ENCODE assay signal across 17 cellular contexts in the genomic region with DNA sequence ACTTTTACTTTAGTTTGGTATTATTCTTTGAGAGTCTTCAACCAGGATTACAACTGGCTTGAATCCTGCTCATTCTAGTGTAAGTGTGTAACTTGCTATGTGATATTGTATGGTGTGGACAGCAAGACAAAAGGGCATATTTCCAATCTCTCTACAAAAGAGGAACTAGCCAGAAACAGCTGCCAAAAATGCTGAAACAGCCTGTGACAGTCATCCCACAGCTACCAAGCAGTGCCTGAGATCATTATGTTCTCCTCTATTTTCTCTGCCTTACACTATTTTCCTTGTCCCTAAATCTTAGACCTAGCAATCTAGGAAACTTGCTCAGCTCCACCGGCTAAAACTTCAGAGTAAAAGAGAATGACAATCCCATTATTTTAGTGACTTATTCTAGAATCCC. TPM values are rescaled to one million over a fixed set of nuclear protein-coding genes. Genes with fewer than 3 reads are reported as not detected.
DNase-seq lines count a peak whose midpoint lies in the region; ATAC-seq, FAIRE-seq and TF ChIP-seq lines count a peak whose summit lies in the region.
"Had no signal": no experiment of that assay in that cellular context is flagged by ENCODE, and none has a peak within 500 bp of the region (broad histone marks: within the 10 kb centered on the region; RNA-seq: fewer than 3 reads in every experiment).

No MANE protein-coding gene starts in this region.

- H2AFZ ChIP-seq in HepG2 (ENCODE audit: low read length) = no peak overlapping the region

- no peak for TF ChIP-seq POLR2A in right lobe of liver (IDR thresholded peaks at IDR 0.05)
- no peak for TF ChIP-seq POLR2A in HepG2 (IDR thresholded peaks at IDR 0.05; ENCODE audit: insufficient read depth in 1 of 2, low read depth in 2 of 2, low read length in 2 of 2)

- H3K9ac ChIP-seq in HepG2 (ENCODE audit: insufficient read depth, low read depth, low read length) = no peak overlapping the region

- CTCF ChIA-PET in HepG2 (lab: Yijun Ruan, JAX; ENCODE audit: low intra/inter-chr PET ratio, low total read pairs) = no interaction called here

- TF ChIP-seq RAD21 in HepG2 (CRISPR knock-in tag; IDR thresholded peaks at IDR 0.05) = no peak

- no peaks in the 10 kb centered on the region for H4K20me1 ChIP-seq in HepG2 (ENCODE audit: insufficient read depth, low read length)

- DNase-seq in right lobe of liver (no peak), HepG2 (ENCODE audit: low spot score) (no peak), SKM-1 treated with dmso at 0.1 percent for 144 hours (lab: John Stamatoyannopoulos, UW; ENCODE audit: unreplicated experiment) (peak; percentile 38), left cardiac atrium (no peak), NCI-H69 (lab: John Stamatoyannopoulos, UW) (no peak)
- DNase-seq in effector CD4-positive, alpha-beta T cell = no peak
- DNase-seq: activated CD4-positive, alpha-beta T cell treated with anti-CD3 and anti-CD28 coated beads for 36 hours; activated naive CD4-positive, alpha-beta T cell treated with anti-CD3 and anti-CD28 coated beads for 36 hours; brain microvascular endothelial cell; NCI-H1417 treated with DMSO at 0.1 percent for 48 hours; ovary; stimulated activated naive B cell treated with anti-CD40 and anti-IgM and Interleukin-4, amounts not matched to agents 10 μg/mL and 1 μg/mL and 100 μg/mL, for 72 hours; T-helper 2 cell had no signal

- FAIRE-seq in HepG2 (lab: Jason Lieb, UNC) = no peak

- H3K27ac ChIP-seq in right lobe of liver (no peak overlapping the region), HepG2 (ENCODE audit: extremely low read length, insufficient read depth, low read length) (no peak overlapping the region)
- H3K27ac ChIP-seq: brain microvascular endothelial cell, ovary, RWPE1 had no signal

- TF ChIP-seq CTCF in right lobe of liver (IDR thresholded peaks at IDR 0.05) (no peak), HepG2 (CRISPR knock-in tag; IDR thresholded peaks at IDR 0.05) (no peak)

- H3K4me1 ChIP-seq in right lobe of liver = no peaks in the 10 kb centered on the region
- no peaks in the 10 kb centered on the region for H3K4me1 ChIP-seq in HepG2 (ENCODE audit: insufficient read depth, low read length)

- BruUV-seq in HepG2 (replicated peaks; lab: Mats Ljungman, UMichigan) = no TSS peak

- in situ Hi-C loops in HepG2 (cut with HindIII; ENCODE audit: extremely low pct_ligation_motif_present, low pct_unique_long_range_greater_than_20kb) = no loop called here

- no peaks in the 10 kb centered on the region for H3K79me2 ChIP-seq in HepG2 (ENCODE audit: insufficient read depth, low read length)

- H3K4me3 ChIP-seq in right lobe of liver (no peak overlapping the region), HepG2 (replicated peaks in 1 of 3; ENCODE audit: insufficient read depth in 1 of 3, low read depth in 2 of 3, low read length in 3 of 3) (no peak overlapping the region)
- H3K4me3 ChIP-seq: ovary, smooth muscle cell had no signal

- POLR2A ChIA-PET in HepG2 (lab: Yijun Ruan, JAX) = no interaction called here

- TF ChIP-seq EP300 in HepG2 (IDR thresholded peaks at IDR 0.05; ENCODE audit: low read depth in 2 of 2, low read length in 2 of 2) = no peak
- TF ChIP-seq EP300 in HepG2 (CRISPR knock-in tag; IDR thresholded peaks at IDR 0.05; ENCODE audit: borderline replicate concordance) = no peak

- H3K4me2 ChIP-seq in HepG2 (ENCODE audit: low read depth, low read length) = no peak overlapping the region
- H3K4me2 ChIP-seq: smooth muscle cell had no signal

- ATAC-seq in right lobe of liver = peak in 3 of 4 donors; percentile 38 to 67 (median 48)
- no peak for ATAC-seq in HepG2
- peak; percentile 76 to 87 for ATAC-seq in left cardiac atrium
- ATAC-seq in GM18502 (IDR thresholded peaks at IDR 0.05; ENCODE audit: poor library complexity, unreplicated experiment) = no peak
- ATAC-seq in HG03342 (IDR thresholded peaks at IDR 0.05; ENCODE audit: unreplicated experiment) = no peak
- ATAC-seq: activated CD4-positive, alpha-beta T cell treated with anti-CD3 and anti-CD28 coated beads for 36 hours had no signal

- H3K36me3 ChIP-seq in right lobe of liver = no peaks in the 10 kb centered on the region
- H3K36me3 ChIP-seq in HepG2 (replicated peaks in 1 of 2; ENCODE audit: control insufficient read depth in 1 of 2, insufficient read depth in 2 of 2, low read length in 2 of 2) = peaks cover 0 to 10% of the 10 kb centered on the region in 2 experiments; a peak in 1 of 5 replicates
- H3K36me3 ChIP-seq: ovary had no signal

- intact Hi-C loops in right lobe of liver (cut with DNase I) (no loop called here), HepG2 (cut with micrococcal nuclease; ENCODE audit: unreplicated experiment) (no loop called here), left cardiac atrium (cut with DNase I) (no loop called here)

- no peaks in the 10 kb centered on the region for H3K9me3 ChIP-seq in right lobe of liver
- H3K9me3 ChIP-seq in HepG2 (ENCODE audit: low read length) = no peaks in the 10 kb centered on the region

- WGBS in right lobe of liver (ENCODE audit: insufficient coverage, low coverage, low lambda C conversion rate, missing lambda C conversion rate) = 63% methylated on average over 1 of the region's 1 CpG
- 93% methylated on average over 1 of the region's 1 CpG for WGBS in HepG2 (ENCODE audit: low lambda C conversion rate)

- H3K27me3 ChIP-seq in right lobe of liver (no peaks in the 10 kb centered on the region), HepG2 (ENCODE audit: control insufficient read depth in 1 of 2, insufficient read depth in 2 of 2, low read length in 2 of 2) (no peaks in the 10 kb centered on the region)
- H3K27me3 ChIP-seq: brain microvascular endothelial cell, ovary had no signal

TF ChIP-seq in HepG2, 621 proteins besides CTCF, POLR2A, EP300 and RAD21:
- no peak for TF ChIP-seq SOX5 (CRISPR knock-in tag; IDR thresholded peaks at IDR 0.05; ENCODE audit: borderline replicate concordance)
- no peak for TF ChIP-seq SMARCC2 (IDR thresholded peaks at IDR 0.05)
- TF ChIP-seq ZNF501 (CRISPR knock-in tag; IDR thresholded peaks at IDR 0.05) = no peak
- TF ChIP-seq HOXA9 (CRISPR knock-in tag; IDR thresholded peaks at IDR 0.05; ENCODE audit: borderline replicate concordance) = no peak
- no peak for TF ChIP-seq CREM (IDR thresholded peaks at IDR 0.05)
- no peak for TF ChIP-seq CREM (CRISPR knock-in tag; IDR thresholded peaks at IDR 0.05)
- no peak for TF ChIP-seq ETV5 (CRISPR knock-in tag; IDR thresholded peaks at IDR 0.05; ENCODE audit: borderline replicate concordance)
- TF ChIP-seq MLX (CRISPR knock-in tag; IDR thresholded peaks at IDR 0.05) = no peak

RNA-seq across cellular contexts. Expression of gene WDR41, which starts 42.8 kb away (rescaled TPM):
- 10 to 100 TPM; 12.9 to 17.7 (median 17.6) TPM for total RNA-seq in right lobe of liver
- 39.3 and 52.8 TPM in 2 replicates for total RNA-seq in HepG2 (2016; rRNA removed; fragmentation: Illumina TruSeq; extraction: Trizol)
- total RNA-seq in HepG2 (2016; cell fraction: cytosol; rRNA removed; fragmentation: Illumina TruSeq; extraction: Trizol; ENCODE audit: low read depth) = 30.5 and 31.6 TPM in 2 replicates
- 41.1 and 50.2 TPM in 2 replicates for total RNA-seq in HepG2 (2016; cell fraction: insoluble cytoplasmic fraction; rRNA removed; fragmentation: Illumina TruSeq; extraction: Trizol)
- total RNA-seq in HepG2 (2016; cell fraction: membrane; rRNA removed; fragmentation: Illumina TruSeq; extraction: Trizol) = 22.4 and 24.4 TPM in 2 replicates
- total RNA-seq in HepG2 (2016; cell fraction: nucleus; rRNA removed; fragmentation: Illumina TruSeq; extraction: Trizol) = 23.6 and 25.8 TPM in 2 replicates
- 17.9 and 18.9 TPM in 2 replicates for polyA plus RNA-seq in HepG2 (2011; rRNA removed)
- polyA plus RNA-seq in HepG2 (2011; cell fraction: cytosol; rRNA removed) = 11.8 and 17.2 TPM in 2 replicates
- polyA plus RNA-seq in HepG2 (2011; cell fraction: nucleus; rRNA removed) = 10.5 and 11.5 TPM in 2 replicates
- 20.3 TPM in 2 replicates for polyA plus RNA-seq in HepG2 (2012)
- 7.4 and 8.6 TPM in 2 replicates for polyA plus RNA-seq in HepG2 (2016; cell fraction: cytosol; fragmentation: Illumina TruSeq; extraction: Trizol; ENCODE audit: low read depth)
- polyA plus RNA-seq in HepG2 (2016; cell fraction: insoluble cytoplasmic fraction; fragmentation: Illumina TruSeq; extraction: Trizol; ENCODE audit: low read depth) = 39.8 and 47.6 TPM in 2 replicates
- 10.2 and 11.6 TPM in 2 replicates for polyA plus RNA-seq in HepG2 (2016; cell fraction: membrane; fragmentation: Illumina TruSeq; extraction: Trizol; ENCODE audit: low read depth)
- polyA plus RNA-seq in HepG2 (2016; cell fraction: nucleus; fragmentation: Illumina TruSeq; extraction: Trizol; ENCODE audit: insufficient read depth, low read depth) = 19.2 and 29.6 TPM in 2 replicates
- 14.5 and 23.5 TPM in 2 replicates for polyA minus RNA-seq in HepG2 (2011; rRNA and poly(A)+ RNA removed; ENCODE audit: low replicate concordance)
- polyA minus RNA-seq in HepG2 (2011; cell fraction: cytosol; rRNA and poly(A)+ RNA removed) = 18.2 and 19.1 TPM in 2 replicates
- 44.9 and 53.0 TPM in 2 replicates for polyA minus RNA-seq in HepG2 (2011; cell fraction: nucleus; rRNA and poly(A)+ RNA removed)
- total RNA-seq in left cardiac atrium = 10 to 100 TPM; 30.2 to 40.3 TPM

Comparison
In these comparisons a context has a peak if more than half of its experiments do, and no peak if none do; other contexts are left out.
1. ATAC-seq: peak in right lobe of liver (3 of 4) and left cardiac atrium (2 of 2); none in HepG2 (single experiment), GM18502 (single experiment) and HG03342 (single experiment).